Comparison of ENCODE assay signal across 23 cellular contexts in genomic region chr1:228493141-228494043, GRCh38.
"Had no signal": no experiment of that assay in that cellular context is flagged by ENCODE, and none has a peak within 500 bp of the region (broad histone marks: within the 10 kb centered on the region; RNA-seq: fewer than 3 reads in every experiment).

No MANE protein-coding gene starts in this region.

- H3K4me3 ChIP-seq: ascending aorta, ovary, prostate gland, spleen, suprapubic skin, tibial artery, upper lobe of right lung had no signal

- H3K4me3 Mint-ChIP-seq: activated naive CD8-positive, alpha-beta T cell; activated T-helper 17 cell treated with anti-CD3 and anti-CD28 coated beads, Interleukin-2, amount 50 U/mL, for 72 hours; mesothelial cell of epicardium; nephron progenitor cell; T-helper 2 cell treated with Interferon-gamma antibody and Interleukin-4, amounts not matched to agents 5 μg/mL and 100 μg/mL, for 36 hours had no signal

- DNase-seq: activated CD4-positive, alpha-beta T cell treated with anti-CD3 and anti-CD28 coated beads for 4 hours; activated CD4-positive, alpha-beta T cell treated with anti-CD3 and anti-CD28 coated beads, Interleukin-2, amount 50 U/mL, for 4 hours; activated T-cell treated with anti-CD3 and anti-CD28 coated beads for 4 hours; brain microvascular endothelial cell; foreskin fibroblast; left cardiac atrium; left ventricle myocardium superior; naive B cell; nephron progenitor cell; ovary; spleen; stimulated activated naive CD4-positive, alpha-beta T cell; T-helper 1 cell; tibial artery; upper lobe of right lung had no signal

- ATAC-seq: activated T-helper 17 cell treated with anti-CD3 and anti-CD28 coated beads, Interleukin-2, amount 50 U/mL, for 72 hours; esophagus mucosa; left cardiac atrium; left ventricle myocardium superior; upper lobe of right lung had no signal

- H3K27ac ChIP-seq: ascending aorta, brain microvascular endothelial cell, ovary, prostate gland, suprapubic skin, tibial artery, upper lobe of right lung had no signal

- H3K27ac Mint-ChIP-seq: activated naive CD8-positive, alpha-beta T cell; activated T-helper 17 cell treated with anti-CD3 and anti-CD28 coated beads, Interleukin-2, amount 50 U/mL, for 72 hours; mesothelial cell of epicardium; nephron progenitor cell; T-helper 2 cell treated with Interferon-gamma antibody and Interleukin-4, amounts not matched to agents 5 μg/mL and 100 μg/mL, for 36 hours had no signal

- H3K27me3 Mint-ChIP-seq: activated naive CD8-positive, alpha-beta T cell; activated T-helper 17 cell treated with anti-CD3 and anti-CD28 coated beads, Interleukin-2, amount 50 U/mL, for 72 hours; naive B cell had no signal

- H3K27me3 ChIP-seq: ascending aorta, brain microvascular endothelial cell, ovary, spleen, suprapubic skin, tibial artery, upper lobe of right lung had no signal

- H3K9me3 Mint-ChIP-seq: activated T-helper 17 cell treated with anti-CD3 and anti-CD28 coated beads, Interleukin-2, amount 50 U/mL, for 72 hours; nephron progenitor cell; T-helper 2 cell treated with Interferon-gamma antibody and Interleukin-4, amounts not matched to agents 5 μg/mL and 100 μg/mL, for 36 hours had no signal

- H3K9me3 ChIP-seq: ascending aorta, ovary, prostate gland, spleen, suprapubic skin, tibial artery, upper lobe of right lung had no signal
